ENCODE assay signal across 22 cellular contexts in the genomic region with DNA sequence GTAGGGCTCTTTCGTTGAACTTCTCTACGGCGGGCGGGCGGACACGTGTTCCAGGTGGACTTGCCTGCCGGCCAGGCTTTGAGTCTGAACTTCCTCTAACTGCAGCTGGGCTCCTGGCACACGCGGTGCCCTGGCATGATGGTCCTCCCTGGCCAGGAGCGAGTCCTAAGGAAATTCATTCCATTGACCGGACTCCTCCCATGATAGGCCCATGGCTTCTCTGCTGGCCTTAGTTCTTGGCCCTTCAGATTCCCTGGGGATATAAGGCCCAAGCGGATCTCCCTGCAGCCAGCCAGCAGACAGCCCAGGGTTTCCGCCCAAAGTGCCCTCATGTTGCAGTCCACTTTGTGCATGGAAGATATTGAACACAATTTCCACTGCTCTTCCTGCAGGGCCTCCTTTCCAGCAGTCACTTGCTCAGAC.
"Had no signal": no experiment of that assay in that cellular context is flagged by ENCODE, and none has a peak within 500 bp of the region (broad histone marks: within the 10 kb centered on the region; RNA-seq: fewer than 3 reads in every experiment).

No MANE protein-coding gene starts in this region.

- ATAC-seq: activated CD8-positive, alpha-beta T cell treated with anti-CD3 and anti-CD28 coated beads for 36 hours; effector memory CD8-positive, alpha-beta T cell; gastrocnemius medialis; left lung; upper lobe of right lung; WTC11 had no signal

- H3K4me3 ChIP-seq: gastrocnemius medialis, heart right ventricle, left lung, prostate gland, sigmoid colon, stomach, testis, upper lobe of right lung had no signal

- DNase-seq: activated CD4-positive, alpha-beta T cell treated with anti-CD3 and anti-CD28 coated beads for 48 hours; activated CD8-positive, alpha-beta memory T cell treated with anti-CD3 and anti-CD28 coated beads, Interleukin-2, amount 50 U/mL, for 48 hours; activated CD8-positive, alpha-beta T cell treated with anti-CD3 and anti-CD28 coated beads for 36 hours; activated naive CD8-positive, alpha-beta T cell treated with anti-CD3 and anti-CD28 coated beads for 36 hours; amygdala; effector memory CD8-positive, alpha-beta T cell; gastrocnemius medialis; heart right ventricle; left lung; nephron progenitor cell; sigmoid colon; stimulated activated CD4-positive, alpha-beta T cell treated with anti-CD3 and anti-CD28 coated beads, Interleukin-1b, Interleukin-23, amount 100 ng/mL, for 48 hours; stomach; T-helper 2 cell; testis; upper lobe of right lung had no signal

- H3K9me3 Mint-ChIP-seq: dendritic cell treated with granulocyte-macrophage colony-stimulating factor and Interleukin-4, amounts not matched to agents 40 ng/mL and 50 ng/mL, for 4 days; effector memory CD8-positive, alpha-beta T cell; memory B cell had no signal

- H3K27me3 ChIP-seq: gastrocnemius medialis, heart right ventricle, left lung, sigmoid colon, stomach, testis, upper lobe of right lung had no signal

- H3K4me1 Mint-ChIP-seq: activated naive CD8-positive, alpha-beta T cell treated with anti-CD3 and anti-CD28 coated beads for 36 hours; WTC11 had no signal

- H3K4me3 Mint-ChIP-seq: activated CD8-positive, alpha-beta T cell treated with anti-CD3 and anti-CD28 coated beads for 36 hours; activated naive CD8-positive, alpha-beta T cell treated with anti-CD3 and anti-CD28 coated beads for 36 hours; activated T-helper 1 cell treated with anti-CD3 and anti-CD28 coated beads, Interleukin-12 subunit alpha, Interleukin-12 subunit beta, Interleukin-2, Interleukin-4 antibody, amounts not matched to agents 30 ng/mL and 10 ng/mL and 1 ng/mL, durations not matched to agents 14 hours and 24 hours and 36 hours; brain; dendritic cell treated with granulocyte-macrophage colony-stimulating factor and Interleukin-4, amounts not matched to agents 40 ng/mL and 50 ng/mL, for 4 days; effector memory CD8-positive, alpha-beta T cell; memory B cell; nephron progenitor cell; WTC11 had no signal

- H3K27ac Mint-ChIP-seq: activated CD8-positive, alpha-beta T cell treated with anti-CD3 and anti-CD28 coated beads for 36 hours; activated naive CD8-positive, alpha-beta T cell treated with anti-CD3 and anti-CD28 coated beads for 36 hours; activated T-helper 1 cell treated with anti-CD3 and anti-CD28 coated beads, Interleukin-12 subunit alpha, Interleukin-12 subunit beta, Interleukin-2, Interleukin-4 antibody, amounts not matched to agents 30 ng/mL and 10 ng/mL and 1 ng/mL, durations not matched to agents 14 hours and 24 hours and 36 hours; dendritic cell treated with granulocyte-macrophage colony-stimulating factor and Interleukin-4, amounts not matched to agents 40 ng/mL and 50 ng/mL, for 4 days; effector memory CD8-positive, alpha-beta T cell; memory B cell; nephron progenitor cell; WTC11 had no signal

- H3K27me3 Mint-ChIP-seq: activated CD8-positive, alpha-beta T cell treated with anti-CD3 and anti-CD28 coated beads for 36 hours; activated naive CD8-positive, alpha-beta T cell treated with anti-CD3 and anti-CD28 coated beads for 36 hours; brain; effector memory CD8-positive, alpha-beta T cell; memory B cell had no signal

- H3K4me1 ChIP-seq: gastrocnemius medialis, prostate gland, sigmoid colon, stomach, testis, upper lobe of right lung had no signal

- H3K27ac ChIP-seq: gastrocnemius medialis, heart right ventricle, left lung, prostate gland, sigmoid colon, stomach, testis, upper lobe of right lung had no signal

- H3K9me3 ChIP-seq: prostate gland, testis, upper lobe of right lung had no signal
